ENCODE assay signal across 9 cellular contexts in the genomic region with DNA sequence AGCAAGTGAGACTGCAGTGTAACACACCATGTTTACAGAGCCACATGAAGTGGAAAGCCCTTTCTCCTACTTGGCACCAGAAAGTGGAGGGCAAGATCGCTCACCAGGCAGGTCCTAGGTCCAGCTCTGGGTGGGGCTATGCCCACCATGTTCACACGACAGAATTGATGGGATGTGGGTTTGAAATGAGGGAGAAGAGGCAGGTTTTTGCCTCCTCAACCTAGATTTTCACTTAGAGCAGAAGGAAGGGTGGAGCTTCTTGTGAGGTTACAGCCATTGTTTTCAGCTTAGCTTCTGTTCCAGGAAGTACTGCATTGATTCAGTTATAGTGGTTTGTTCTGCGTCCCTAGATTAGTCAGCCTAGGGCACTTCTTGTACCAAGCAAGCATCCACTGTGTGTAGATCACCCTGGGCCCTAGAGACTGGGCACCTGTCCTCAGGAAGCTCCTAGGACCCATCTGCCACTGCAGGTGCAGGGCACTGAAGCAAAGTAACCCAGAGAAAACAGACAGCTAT. TPM values are rescaled to one million over a fixed set of nuclear protein-coding genes. Genes with fewer than 3 reads are reported as not detected.
A peak's percentile ranks its signal among the peaks of the same experiment; 100 is the strongest.
DNase-seq lines count a peak whose midpoint lies in the region; ATAC-seq, FAIRE-seq and TF ChIP-seq lines count a peak whose summit lies in the region.
"Had no signal": no experiment of that assay in that cellular context is flagged by ENCODE, and none has a peak within 500 bp of the region (broad histone marks: within the 10 kb centered on the region; RNA-seq: fewer than 3 reads in every experiment).

No MANE protein-coding gene starts in this region.

- TF ChIP-seq CTCF in GM12878 (IDR thresholded peaks at IDR 0.05 in 2 of 3, conservative IDR thresholded peaks at IDR 0.05 in 1 of 3; ENCODE audit: control insufficient read depth in 2 of 3, extremely low read depth in 1 of 3, insufficient read depth in 1 of 3, low read depth in 3 of 3, low read length in 3 of 3) (no peak), nephron progenitor cell (IDR thresholded peaks at IDR 0.05) (no peak)

- no peaks in the 10 kb centered on the region for H3K9me3 Mint-ChIP-seq in nephron progenitor cell

- CTCF ChIA-PET in GM12878 (lab: Yijun Ruan, JAX) = interaction anchor here (0.7 to 1.2 kb wide), 2 partner anchors 45 to 256 kb away, joined by 3 read pairs; no protein-coding TSS in a partner anchor

- peaks cover 99% of the 10 kb centered on the region for H3K79me2 ChIP-seq in GM12878 (ENCODE audit: control insufficient read depth, insufficient read depth, low read length)

- no TSS peak for BruUV-seq in GM12878 (replicated peaks; lab: Mats Ljungman, UMichigan)

- peak overlapping the region; percentile 89 for H3K9ac ChIP-seq in GM12878 (ENCODE audit: control insufficient read depth, insufficient read depth, low read length)

- SMC1A ChIA-PET in GM12878 (lab: Charles Lee; ENCODE audit: uncharacterized antibody, unreplicated experiment) = interaction anchor here (1.0 to 2.4 kb wide), 7 partner anchors 13 to 344 kb away, joined by 3 to 10 read pairs (median 3); no protein-coding TSS in a partner anchor

- H2AFZ ChIP-seq in GM12878 (ENCODE audit: control insufficient read depth, low read depth, low read length) = no peak overlapping the region

- no peaks in the 10 kb centered on the region for H3K27me3 Mint-ChIP-seq in nephron progenitor cell (ENCODE audit: low read depth, poor library complexity)

- H3K27ac ChIP-seq in GM12878 (ENCODE audit: control insufficient read depth, insufficient read depth) = peak overlapping the region; percentile 98

- ATAC-seq in GM18511 (IDR thresholded peaks at IDR 0.05; ENCODE audit: unreplicated experiment) (peak; percentile 51), HG02623 (IDR thresholded peaks at IDR 0.05; ENCODE audit: unreplicated experiment) (peak; percentile 39), GM12878 (peak; percentile 70)

- POLR2A ChIA-PET in GM12878 (lab: Charles Lee) = interaction anchor here (0.5 to 1.0 kb wide), 4 partner anchors 13 to 325 kb away, joined by 3 to 4 read pairs (median 3); a partner anchor contains a TSS

- no peaks in the 10 kb centered on the region for H3K27me3 ChIP-seq in GM12878 (replicated peaks in 1 of 2; ENCODE audit: control insufficient read depth in 2 of 2, insufficient read depth in 2 of 2, low read length in 1 of 2)

- H3K27ac Mint-ChIP-seq in nephron progenitor cell = no peak overlapping the region

- H3K4me1 ChIP-seq in GM12878 (ENCODE audit: control insufficient read depth, insufficient read depth, low read length) = peaks cover 11% of the 10 kb centered on the region

- FAIRE-seq in GM12878 (lab: Jason Lieb, UNC) = no peak

- TF ChIP-seq POLR2A in GM12878 (IDR thresholded peaks at IDR 0.05; ENCODE audit: low read depth, low read length) = peak; percentile 67

- H3K4me2 ChIP-seq in GM12878 (ENCODE audit: control insufficient read depth, insufficient read depth) = peak overlapping the region; percentile 77

- 0% methylated on average over 3 of the region's 3 CpGs for WGBS in GM12878 (ENCODE audit: insufficient coverage, insufficient replicate concordance, low lambda C conversion rate, missing lambda C conversion rate)

- H3K4me1 Mint-ChIP-seq in nephron progenitor cell = peaks cover 4% of the 10 kb centered on the region

- H3K4me3 ChIP-seq in GM12878 = peak overlapping the region; percentile 88

- RAD21 ChIA-PET in GM12878 (lab: Charles Lee; ENCODE audit: unreplicated experiment) = interaction anchor here (0.8 to 1.1 kb wide), 3 partner anchors 117 to 328 kb away, joined by 3 read pairs; no protein-coding TSS in a partner anchor

- in situ Hi-C loops in GM12878 (cut with MboI) = loop anchor here (5.0 kb wide), 1 partner anchor 877 kb away; no protein-coding TSS in a partner anchor

- peaks cover 0 to 22% of the 10 kb centered on the region in 2 experiments; a peak in 2 of 4 replicates for H3K36me3 ChIP-seq in GM12878 (ENCODE audit: control insufficient read depth in 2 of 2, insufficient read depth in 2 of 2, low read length in 1 of 2)

- H3K36me3 Mint-ChIP-seq in nephron progenitor cell (ENCODE audit: low read depth) = no peaks in the 10 kb centered on the region

- H4K20me1 ChIP-seq in GM12878 (ENCODE audit: control insufficient read depth, insufficient read depth) = no peaks in the 10 kb centered on the region; the same call in 1 of the 2 replicates

- no peak for TF ChIP-seq RAD21 in GM12878 (IDR thresholded peaks at IDR 0.05; ENCODE audit: insufficient read depth, low read depth, low read length)

- DNase-seq in OCI-M1 (lab: John Stamatoyannopoulos, UW) = peak; percentile 84
- DNase-seq in GM12878 (ENCODE audit: low read depth, low spot score) = peak; percentile 73
- DNase-seq in stimulated activated CD4-positive, alpha-beta T cell treated with anti-CD3 and anti-CD28 coated beads, Interleukin-4, amount 100 ng/mL, for 1 hour = peak; percentile 29
- no peak for DNase-seq in nephron progenitor cell
- no peak for DNase-seq in NCI-H1105 treated with DMSO at 0.1 percent for 48 hours (lab: John Stamatoyannopoulos, UW)
- no peak for DNase-seq in NCI-H446 treated with DMSO at 0.1 percent for 48 hours (lab: John Stamatoyannopoulos, UW)

- H3K4me3 Mint-ChIP-seq in nephron progenitor cell = no peak overlapping the region

- intact Hi-C loops in GM12878 (cut with micrococcal nuclease; ENCODE audit: unreplicated experiment) = loop anchor here (2.0 to 10.0 kb wide), 3 partner anchors 88 to 270 kb away; a partner anchor contains a TSS

- no peak for TF ChIP-seq EP300 in GM12878 (IDR thresholded peaks at IDR 0.05; ENCODE audit: borderline replicate concordance in 1 of 2, control insufficient read depth in 1 of 2, low read depth in 2 of 2, low read length in 2 of 2)

- no peaks in the 10 kb centered on the region for H3K9me3 ChIP-seq in GM12878 (replicated peaks; ENCODE audit: control insufficient read depth, insufficient read depth, low read length)

TF ChIP-seq in GM12878, 131 proteins besides CTCF, POLR2A, EP300 and RAD21 (continues in another document):
- TF ChIP-seq ETV6 (conservative IDR thresholded peaks at IDR 0.05 in 1 of 2, IDR thresholded peaks at IDR 0.05 in 1 of 2; ENCODE audit: borderline replicate concordance in 1 of 2, low read depth in 1 of 2) (peak in 1 of 2 experiments; percentile 89; a peak in 2 of 4 replicates), IKZF2 (IDR thresholded peaks at IDR 0.05) (peak in 1 of 2 experiments; percentile 9; a peak in 2 of 4 replicates), IRF4 (IDR thresholded peaks at IDR 0.05; ENCODE audit: low read depth, low read length) (0 out of 2 replicates have a peak, but pooled peaks have one; percentile 49), PML (IDR thresholded peaks at IDR 0.05; ENCODE audit: low read length) (0 out of 2 replicates have a peak, but pooled peaks have one; percentile 12)
- TF ChIP-seq, protein P1, sequence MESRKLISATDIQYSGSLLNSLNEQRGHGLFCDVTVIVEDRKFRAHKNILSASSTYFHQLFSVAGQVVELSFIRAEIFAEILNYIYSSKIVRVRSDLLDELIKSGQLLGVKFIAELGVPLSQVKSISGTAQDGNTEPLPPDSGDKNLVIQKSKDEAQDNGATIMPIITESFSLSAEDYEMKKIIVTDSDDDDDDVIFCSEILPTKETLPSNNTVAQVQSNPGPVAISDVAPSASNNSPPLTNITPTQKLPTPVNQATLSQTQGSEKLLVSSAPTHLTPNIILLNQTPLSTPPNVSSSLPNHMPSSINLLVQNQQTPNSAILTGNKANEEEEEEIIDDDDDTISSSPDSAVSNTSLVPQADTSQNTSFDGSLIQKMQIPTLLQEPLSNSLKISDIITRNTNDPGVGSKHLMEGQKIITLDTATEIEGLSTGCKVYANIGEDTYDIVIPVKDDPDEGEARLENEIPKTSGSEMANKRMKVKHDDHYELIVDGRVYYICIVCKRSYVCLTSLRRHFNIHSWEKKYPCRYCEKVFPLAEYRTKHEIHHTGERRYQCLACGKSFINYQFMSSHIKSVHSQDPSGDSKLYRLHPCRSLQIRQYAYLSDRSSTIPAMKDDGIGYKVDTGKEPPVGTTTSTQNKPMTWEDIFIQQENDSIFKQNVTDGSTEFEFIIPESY (IDR thresholded peaks at IDR 0.05) = no peak
- TF ChIP-seq, protein P2, sequence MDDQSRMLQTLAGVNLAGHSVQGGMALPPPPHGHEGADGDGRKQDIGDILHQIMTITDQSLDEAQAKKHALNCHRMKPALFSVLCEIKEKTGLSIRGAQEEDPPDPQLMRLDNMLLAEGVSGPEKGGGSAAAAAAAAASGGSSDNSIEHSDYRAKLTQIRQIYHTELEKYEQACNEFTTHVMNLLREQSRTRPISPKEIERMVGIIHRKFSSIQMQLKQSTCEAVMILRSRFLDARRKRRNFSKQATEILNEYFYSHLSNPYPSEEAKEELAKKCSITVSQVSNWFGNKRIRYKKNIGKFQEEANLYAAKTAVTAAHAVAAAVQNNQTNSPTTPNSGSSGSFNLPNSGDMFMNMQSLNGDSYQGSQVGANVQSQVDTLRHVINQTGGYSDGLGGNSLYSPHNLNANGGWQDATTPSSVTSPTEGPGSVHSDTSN (IDR thresholded peaks at IDR 0.05; ENCODE audit: insufficient replicate concordance, low read depth, low read length) = no peak
- TF ChIP-seq, protein P3, sequence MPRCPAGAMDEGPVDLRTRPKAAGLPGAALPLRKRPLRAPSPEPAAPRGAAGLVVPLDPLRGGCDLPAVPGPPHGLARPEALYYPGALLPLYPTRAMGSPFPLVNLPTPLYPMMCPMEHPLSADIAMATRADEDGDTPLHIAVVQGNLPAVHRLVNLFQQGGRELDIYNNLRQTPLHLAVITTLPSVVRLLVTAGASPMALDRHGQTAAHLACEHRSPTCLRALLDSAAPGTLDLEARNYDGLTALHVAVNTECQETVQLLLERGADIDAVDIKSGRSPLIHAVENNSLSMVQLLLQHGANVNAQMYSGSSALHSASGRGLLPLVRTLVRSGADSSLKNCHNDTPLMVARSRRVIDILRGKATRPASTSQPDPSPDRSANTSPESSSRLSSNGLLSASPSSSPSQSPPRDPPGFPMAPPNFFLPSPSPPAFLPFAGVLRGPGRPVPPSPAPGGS (IDR thresholded peaks at IDR 0.05; ENCODE audit: borderline replicate concordance, insufficient read depth, low read depth, low read length, poor library complexity, severe bottlenecking) = no peak

RNA-seq across cellular contexts. Expression of a gene that starts 2.3 kb away (rescaled TPM):
- total RNA-seq in GM12878 (2013; cell fraction: nucleolus; rRNA removed) = 862 and 874 TPM in 2 replicates
- total RNA-seq in GM12878 (2014; rRNA removed) (496 and 596 TPM in 2 replicates), GM12878 (2014; rRNA removed; fragmentation: Illumina TruSeq; extraction: Trizol) (486 and 494 TPM in 2 replicates), GM12878 (2021) (350 and 358 TPM in 2 replicates)
- 487 TPM for polyA plus RNA-seq in GM12878 (2011; ENCODE audit: low read depth)
- polyA plus RNA-seq in GM12878 (2011; rRNA removed) (1,389 and 1,504 TPM in 2 replicates), GM12878 (2014; fragmentation: Illumina TruSeq; extraction: Trizol) (647 and 743 TPM in 2 replicates), GM12878 (2014; fragmentation: Nextera tagmentation; extraction: Ambion mirVana) (100 to 1,000 TPM; 698 to 917 TPM), GM12878 (2014; rRNA removed) (486 and 579 TPM in 2 replicates), GM12878 (2016; fragmentation: Nextera tagmentation; extraction: Ambion mirVana) (100 to 1,000 TPM; 393 to 399 TPM)
- polyA plus RNA-seq in GM12878 (2011; cell fraction: cytosol; rRNA removed) = 1,163 and 1,224 TPM in 2 replicates
- 767 and 909 TPM in 2 replicates for polyA plus RNA-seq in GM12878 (2011; cell fraction: nucleus; rRNA removed)
- polyA plus RNA-seq in GM12878 (2012) = 427 and 537 TPM in 2 replicates
- 1,122 and 1,341 TPM in 2 replicates for polyA minus RNA-seq in GM12878 (2011; rRNA and poly(A)+ RNA removed)
- 158 and 198 TPM in 2 replicates for polyA minus RNA-seq in GM12878 (2011; cell fraction: cytosol; rRNA and poly(A)+ RNA removed)
- polyA minus RNA-seq in GM12878 (2011; cell fraction: nucleus; rRNA and poly(A)+ RNA removed) = 173 and 197 TPM in 2 replicates
- total RNA-seq: epithelial cell of proximal tubule had no signal

Comparison
In these comparisons a context has a peak if more than half of its experiments do, and no peak if none do; other contexts are left out.
1. DNase-seq: peak in OCI-M1 (single experiment), GM12878 (single experiment) and stimulated activated CD4-positive, alpha-beta T cell treated with anti-CD3 and anti-CD28 coated beads, Interleukin-4, amount 100 ng/mL, for 1 hour (single experiment); none in nephron progenitor cell (single experiment), NCI-H1105 treated with DMSO at 0.1 percent for 48 hours (single experiment) and NCI-H446 treated with DMSO at 0.1 percent for 48 hours (single experiment).
2. Peak in every context shown above with its lines, with median percentiles within 50 percentile points of each other: ATAC-seq.